18 cellular contexts compared by ENCODE assay signal in the genomic region with DNA sequence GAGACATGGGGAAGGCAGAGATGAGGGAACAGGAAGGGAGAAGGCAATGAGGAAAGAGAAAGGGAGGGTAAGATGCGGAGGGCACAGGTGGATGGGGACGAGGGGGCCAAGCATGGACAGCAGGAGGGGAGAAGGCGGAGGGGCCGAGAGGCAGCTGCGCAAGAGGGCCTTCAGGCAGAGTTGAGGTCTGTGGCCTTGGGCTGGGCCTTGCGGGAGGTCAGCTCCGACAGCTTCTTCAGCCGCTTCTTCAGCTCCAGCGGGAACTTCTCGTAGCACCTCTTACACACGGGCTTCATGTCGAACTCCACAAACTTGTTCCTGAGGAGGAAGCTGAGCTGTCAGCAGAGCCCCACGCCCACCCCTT. TPM values are rescaled to one million over a fixed set of nuclear protein-coding genes. Genes with fewer than 3 reads are reported as not detected.
A peak's percentile ranks its signal among the peaks of the same experiment; 100 is the strongest.
DNase-seq lines count a peak whose midpoint lies in the region; ATAC-seq and TF ChIP-seq lines count a peak whose summit lies in the region.
"Had no signal": no experiment of that assay in that cellular context is flagged by ENCODE, and none has a peak within 500 bp of the region (broad histone marks: within the 10 kb centered on the region; RNA-seq: fewer than 3 reads in every experiment).

No MANE protein-coding gene starts in this region.

- H3K27ac Mint-ChIP-seq in T-helper 2 cell treated with Interferon-gamma antibody and Interleukin-4, amounts not matched to agents 5 μg/mL and 100 μg/mL, for 36 hours = peak overlapping the region; percentile 82
- H3K27ac Mint-ChIP-seq: activated T-cell treated with anti-CD3 and anti-CD28 coated beads, Interleukin-2, amount 50 U/mL, for 72 hours had no signal

- H3K4me1 Mint-ChIP-seq in T-helper 2 cell treated with Interferon-gamma antibody and Interleukin-4, amounts not matched to agents 5 μg/mL and 100 μg/mL, for 36 hours (ENCODE audit: low read depth) = peaks cover 22% of the 10 kb centered on the region

- no peaks in the 10 kb centered on the region for H3K27me3 Mint-ChIP-seq in T-helper 2 cell treated with Interferon-gamma antibody and Interleukin-4, amounts not matched to agents 5 μg/mL and 100 μg/mL, for 36 hours (ENCODE audit: low read depth)

- H3K4me3 Mint-ChIP-seq in T-helper 2 cell treated with Interferon-gamma antibody and Interleukin-4, amounts not matched to agents 5 μg/mL and 100 μg/mL, for 36 hours = peak overlapping the region; percentile 48

- no peaks in the 10 kb centered on the region for H3K9me3 Mint-ChIP-seq in T-helper 2 cell treated with Interferon-gamma antibody and Interleukin-4, amounts not matched to agents 5 μg/mL and 100 μg/mL, for 36 hours
- H3K9me3 Mint-ChIP-seq: activated T-cell treated with anti-CD3 and anti-CD28 coated beads, Interleukin-2, amount 50 U/mL, for 72 hours had no signal

- H3K4me3 ChIP-seq in RWPE2 (ENCODE audit: severe bottlenecking) = no peak overlapping the region
- no peak overlapping the region for H3K4me3 ChIP-seq in lower lobe of right lung
- H3K4me3 ChIP-seq in stomach = no peak overlapping the region
- no peak overlapping the region for H3K4me3 ChIP-seq in ovary
- H3K4me3 ChIP-seq: mucosa of descending colon had no signal

- no peaks in the 10 kb centered on the region for H3K36me3 ChIP-seq in RWPE2 (ENCODE audit: low read depth)
- H3K36me3 ChIP-seq in lower lobe of right lung = peaks cover 12% of the 10 kb centered on the region
- peaks cover 0 to 33% (median 16%) of the 10 kb centered on the region in 4 donors for H3K36me3 ChIP-seq in stomach
- H3K36me3 ChIP-seq in ovary = no peaks in the 10 kb centered on the region

- ATAC-seq in RWPE2 (ENCODE audit: low read depth) (no peak), lower lobe of right lung (no peak)
- ATAC-seq: activated T-cell treated with anti-CD3 and anti-CD28 coated beads, Interleukin-2, amount 50 U/mL, for 72 hours had no signal

- TF ChIP-seq POLR2A in stomach (IDR thresholded peaks at IDR 0.05) = no peak
- TF ChIP-seq POLR2A in ovary (IDR thresholded peaks at IDR 0.05) = no peak

- intact Hi-C loops in lower lobe of right lung (cut with DNase I) (no loop called here), stomach (cut with DNase I; ENCODE audit: low total_unique reads) (no loop called here), ovary (cut with DNase I) (no loop called here)

- H3K27ac ChIP-seq in RWPE2 (ENCODE audit: poor library complexity, severe bottlenecking) = peak overlapping the region; percentile 75
- peak overlapping the region; percentile 83 for H3K27ac ChIP-seq in lower lobe of right lung
- peak overlapping the region in 4 of 5 donors; percentile 71 to 90 (median 82) for H3K27ac ChIP-seq in stomach
- H3K27ac ChIP-seq in ovary = no peak overlapping the region
- H3K27ac ChIP-seq: 22Rv1 had no signal

- 88 to 93% (median 93%) methylated on average over 13 of the region's 13 CpGs for WGBS in stomach, 5 donors
- WGBS in ovary, 3 donors = 91 to 95% (median 92%) methylated on average over 13 of the region's 13 CpGs

- no peaks in the 10 kb centered on the region for H3K36me3 Mint-ChIP-seq in T-helper 2 cell treated with Interferon-gamma antibody and Interleukin-4, amounts not matched to agents 5 μg/mL and 100 μg/mL, for 36 hours (ENCODE audit: low read depth)

- H3K4me1 ChIP-seq in RWPE2 (ENCODE audit: insufficient read depth, poor library complexity, severe bottlenecking) = peaks cover 12% of the 10 kb centered on the region
- H3K4me1 ChIP-seq in lower lobe of right lung = peaks cover 57% of the 10 kb centered on the region
- H3K4me1 ChIP-seq in stomach = peaks cover 18 to 75% (median 41%) of the 10 kb centered on the region in 4 donors
- peaks cover 4% of the 10 kb centered on the region for H3K4me1 ChIP-seq in ovary (ENCODE audit: insufficient read depth)

- TF ChIP-seq EP300 in stomach (IDR thresholded peaks at IDR 0.05) = no peak
- TF ChIP-seq EP300 in ovary (IDR thresholded peaks at IDR 0.05) = no peak

- H3K9me3 ChIP-seq in RWPE2 (ENCODE audit: severe bottlenecking) = no peaks in the 10 kb centered on the region
- H3K9me3 ChIP-seq in lower lobe of right lung = no peaks in the 10 kb centered on the region
- H3K9me3 ChIP-seq in stomach = no peaks in the 10 kb centered on the region
- no peaks in the 10 kb centered on the region for H3K9me3 ChIP-seq in ovary
- H3K9me3 ChIP-seq: mucosa of descending colon had no signal

- no peak for DNase-seq in T-helper 2 cell treated with Interferon-gamma antibody and Interleukin-4, amounts not matched to agents 5 μg/mL and 100 μg/mL, for 36 hours (ENCODE audit: low spot score)
- no peak for DNase-seq in T-helper 2 cell
- DNase-seq in RWPE2 (ENCODE audit: low spot score) = no peak
- DNase-seq in lower lobe of right lung = no peak
- no peak for DNase-seq in stomach
- no peak for DNase-seq in kidney glomerular epithelial cell (lab: John Stamatoyannopoulos, UW)
- DNase-seq in NCI-H146 treated with DMSO at 0.1 percent for 48 hours (lab: John Stamatoyannopoulos, UW; ENCODE audit: unreplicated experiment) = no peak
- no peak for DNase-seq in ovary
- DNase-seq: activated T-cell treated with anti-CD3 and anti-CD28 coated beads, Interleukin-2, amount 50 U/mL, for 72 hours; GDM1; KBM-7; NCI-H1417; NCI-H345; stimulated activated CD4-positive, alpha-beta T cell treated with anti-CD3 and anti-CD28 coated beads, Interleukin-1b, Interleukin-23, amount 100 ng/mL, for 48 hours; SW 1271 had no signal

- no peaks in the 10 kb centered on the region for H3K27me3 ChIP-seq in RWPE2 (ENCODE audit: insufficient read depth, poor library complexity, severe bottlenecking)
- no peaks in the 10 kb centered on the region for H3K27me3 ChIP-seq in lower lobe of right lung (ENCODE audit: low read depth)
- no peaks in the 10 kb centered on the region for H3K27me3 ChIP-seq in stomach
- no peaks in the 10 kb centered on the region for H3K27me3 ChIP-seq in ovary

- TF ChIP-seq CTCF in RWPE2 (IDR thresholded peaks at IDR 0.05; ENCODE audit: poor library complexity, severe bottlenecking) (no peak), lower lobe of right lung (IDR thresholded peaks at IDR 0.05) (no peak), stomach (IDR thresholded peaks at IDR 0.05) (no peak), ovary (IDR thresholded peaks at IDR 0.05) (no peak)

RNA-seq across cellular contexts. Expression of gene GPR17, which starts 6.9 kb away (rescaled TPM):
- total RNA-seq in lower lobe of right lung (0.18 TPM), stomach (not detected), ovary (not detected)
- polyA plus RNA-seq in stomach (under 1 TPM; 0.19 to 0.61 (median 0.25) TPM), ovary (under 1 TPM in 1 of 2 donors, not detected in 1; 0.18 TPM)
- total RNA-seq: activated T-cell treated with anti-CD3 and anti-CD28 coated beads, Interleukin-2, amount 50 U/mL, for 72 hours; pulmonary artery endothelial cell had no signal

RNA-seq across cellular contexts. Expression of gene LIMS2, which starts 36.2 kb away (rescaled TPM):
- total RNA-seq in lower lobe of right lung = 148 TPM
- 10 to 100 TPM; 30.3 to 90.4 (median 52.5) TPM for total RNA-seq in stomach
- 10 to 100 TPM; 33.0 to 94.1 (median 66.6) TPM for polyA plus RNA-seq in stomach
- total RNA-seq in ovary = 10 to 100 TPM in 4 of 7 donors, 1 to 10 TPM in 3; 3.8 to 70.4 (median 19.1) TPM
- 10 to 100 TPM; 12.7 to 31.0 TPM for polyA plus RNA-seq in ovary

Comparison
In these comparisons a context has a peak if more than half of its experiments do, and no peak if none do; other contexts are left out.
1. H3K27ac ChIP-seq: peak in RWPE2 (single experiment), lower lobe of right lung (single experiment) and stomach (4 of 5); none in ovary (0 of 2).